ENCODE assay signal across 9 cellular contexts in the genomic region with DNA sequence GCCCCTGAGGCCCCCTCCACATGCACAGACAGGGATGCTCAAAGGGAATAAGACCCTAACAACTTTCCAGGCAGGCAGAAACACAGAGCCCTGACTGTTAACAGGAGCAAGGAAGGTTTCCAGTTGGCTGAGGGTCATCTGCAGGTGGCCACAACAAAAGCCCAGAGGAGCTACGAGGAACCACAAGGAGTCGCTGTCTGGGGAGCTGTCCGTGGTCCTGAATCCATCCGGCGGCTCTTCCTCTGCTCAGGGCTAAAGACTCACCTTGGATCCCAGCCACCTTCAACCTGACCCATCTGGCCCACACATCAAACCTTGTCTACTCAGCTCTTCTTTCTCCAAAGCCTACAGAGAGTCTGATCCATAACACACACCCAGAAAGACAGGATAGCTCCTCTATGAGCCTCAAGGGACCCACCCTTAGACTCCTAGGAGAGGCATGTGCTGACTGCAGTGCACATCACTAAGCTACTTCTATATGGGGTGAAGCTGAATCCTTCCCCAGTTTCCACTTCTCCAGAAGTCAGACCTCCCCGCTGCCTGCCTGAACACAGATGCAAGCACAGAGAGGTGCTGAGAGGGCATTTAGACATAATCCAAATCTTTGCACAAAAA.
A peak's percentile ranks its signal among the peaks of the same experiment; 100 is the strongest.
DNase-seq lines count a peak whose midpoint lies in the region; ATAC-seq and TF ChIP-seq lines count a peak whose summit lies in the region.
"Had no signal": no experiment of that assay in that cellular context is flagged by ENCODE, and none has a peak within 500 bp of the region (broad histone marks: within the 10 kb centered on the region; RNA-seq: fewer than 3 reads in every experiment).

No MANE protein-coding gene starts in this region.

- H3K27ac Mint-ChIP-seq in activated T-cell treated with anti-CD3 and anti-CD28 coated beads, Interleukin-2, amount 50 U/mL, for 72 hours = no peak overlapping the region

- no peaks in the 10 kb centered on the region for H3K36me3 Mint-ChIP-seq in activated T-cell treated with anti-CD3 and anti-CD28 coated beads, Interleukin-2, amount 50 U/mL, for 72 hours (ENCODE audit: insufficient read depth in 2 of 2)

- ATAC-seq in activated T-cell treated with anti-CD3 and anti-CD28 coated beads, Interleukin-2, amount 50 U/mL, for 72 hours (replicated peaks in 1 of 2) = peak; percentile 55 to 60
- no peak for ATAC-seq in GM21576 (IDR thresholded peaks at IDR 0.05; ENCODE audit: unreplicated experiment)

- no peak overlapping the region for H3K4me3 ChIP-seq in fibroblast of villous mesenchyme (ENCODE audit: low read depth, low read length)
- H3K4me3 ChIP-seq: BLaER1 treated with 17β-estradiol and CSF1 and Interleukin-3, amounts not matched to agents 10 nM and 100 nM had no signal

- TF ChIP-seq CTCF in fibroblast of villous mesenchyme (IDR thresholded peaks at IDR 0.05; ENCODE audit: insufficient read depth, low read depth, low read length) = peak; percentile 93

- no peak overlapping the region for H3K4me3 Mint-ChIP-seq in activated T-cell treated with anti-CD3 and anti-CD28 coated beads, Interleukin-2, amount 50 U/mL, for 72 hours

- peak; percentile 21 for DNase-seq in NCI-H82 (lab: John Stamatoyannopoulos, UW)
- DNase-seq in NCI-H82 treated with DMSO at 0.1 percent for 48 hours (lab: John Stamatoyannopoulos, UW; ENCODE audit: unreplicated experiment) = no peak
- peak; percentile 28 for DNase-seq in OCI-M2 (lab: John Stamatoyannopoulos, UW; ENCODE audit: unreplicated experiment)
- DNase-seq in activated T-cell treated with anti-CD3 and anti-CD28 coated beads, Interleukin-2, amount 50 U/mL, for 72 hours = peak; percentile 65 to 75
- DNase-seq in fibroblast of villous mesenchyme (ENCODE audit: low read depth) = peak; percentile 63
- peak; percentile 29 for DNase-seq in renal cortical epithelial cell (ENCODE audit: low read depth)
- DNase-seq in NCI-H446 (lab: John Stamatoyannopoulos, UW) = no peak

- no peaks in the 10 kb centered on the region for H3K9me3 Mint-ChIP-seq in activated T-cell treated with anti-CD3 and anti-CD28 coated beads, Interleukin-2, amount 50 U/mL, for 72 hours

- peaks cover 8% of the 10 kb centered on the region for H3K27me3 Mint-ChIP-seq in activated T-cell treated with anti-CD3 and anti-CD28 coated beads, Interleukin-2, amount 50 U/mL, for 72 hours (ENCODE audit: low read depth)

- H3K4me1 Mint-ChIP-seq in activated T-cell treated with anti-CD3 and anti-CD28 coated beads, Interleukin-2, amount 50 U/mL, for 72 hours (ENCODE audit: low read depth) = no peaks in the 10 kb centered on the region

Comparison
In these comparisons a context has a peak if more than half of its experiments do, and no peak if none do; other contexts are left out.
1. DNase-seq: peak in NCI-H82 (single experiment), OCI-M2 (single experiment), activated T-cell treated with anti-CD3 and anti-CD28 coated beads, Interleukin-2, amount 50 U/mL, for 72 hours (2 of 2), fibroblast of villous mesenchyme (single experiment) and renal cortical epithelial cell (single experiment); none in NCI-H82 treated with DMSO at 0.1 percent for 48 hours (single experiment) and NCI-H446 (0 of 2).